Comparison of ENCODE assay signal across 19 cellular contexts in the genomic region with DNA sequence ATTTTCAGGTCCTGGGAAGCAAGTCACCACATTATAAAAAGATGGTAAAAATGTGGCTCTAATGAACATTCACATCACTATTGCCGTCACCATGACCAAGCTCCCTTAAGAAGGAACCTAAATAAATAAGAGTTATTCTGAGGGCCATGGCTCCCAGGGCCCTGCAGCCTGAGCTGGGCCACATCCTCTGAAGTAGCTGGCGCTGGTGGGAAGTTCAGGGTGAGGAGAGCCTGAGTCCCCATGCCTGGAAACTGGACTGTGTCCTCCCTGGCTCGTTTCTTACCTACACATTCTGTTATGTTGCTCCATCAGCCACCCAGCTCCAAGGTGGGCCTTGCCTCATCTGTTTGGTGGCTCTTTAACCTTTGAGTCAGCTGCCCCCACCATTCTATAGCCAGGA. TPM values are rescaled to one million over a fixed set of nuclear protein-coding genes. Genes with fewer than 3 reads are reported as not detected.
DNase-seq lines count a peak whose midpoint lies in the region; ATAC-seq and TF ChIP-seq lines count a peak whose summit lies in the region.
"Had no signal": no experiment of that assay in that cellular context is flagged by ENCODE, and none has a peak within 500 bp of the region (broad histone marks: within the 10 kb centered on the region; RNA-seq: fewer than 3 reads in every experiment).

No MANE protein-coding gene starts in this region.

- TF ChIP-seq POLR2A in prostate gland (IDR thresholded peaks at IDR 0.05), result no peak

- H3K27ac ChIP-seq in right atrium auricular region, result peak overlapping the region; percentile 68 to 72
- no peak overlapping the region for H3K27ac ChIP-seq in osteoblast (ENCODE audit: low read depth, low read length)
- no peak overlapping the region for H3K27ac ChIP-seq in upper lobe of right lung
- no peak overlapping the region for H3K27ac ChIP-seq in prostate gland
- H3K27ac ChIP-seq: 22Rv1; A549; BLaER1 treated with 17β-estradiol and CSF1 and Interleukin-3, amounts not matched to agents 10 nM and 100 nM; C4-2B had no signal

- H4K20me1 ChIP-seq in osteoblast (ENCODE audit: insufficient read depth, low read length), result no peaks in the 10 kb centered on the region
- H4K20me1 ChIP-seq: BLaER1 treated with 17β-estradiol and CSF1 and Interleukin-3, amounts not matched to agents 10 nM and 100 nM had no signal

- no peaks in the 10 kb centered on the region for H3K36me3 ChIP-seq in right atrium auricular region
- no peaks in the 10 kb centered on the region for H3K36me3 ChIP-seq in osteoblast (ENCODE audit: insufficient read depth, low read length)
- H3K36me3 ChIP-seq in upper lobe of right lung, result no peaks in the 10 kb centered on the region
- H3K36me3 ChIP-seq in prostate gland, result no peaks in the 10 kb centered on the region
- H3K36me3 ChIP-seq: BLaER1 treated with 17β-estradiol and CSF1 and Interleukin-3, amounts not matched to agents 10 nM and 100 nM had no signal

- intact Hi-C loops in Right ventricle myocardium superior (cut with DNase I) (no loop called here), upper lobe of right lung (cut with DNase I) (no loop called here), prostate gland (cut with DNase I) (no loop called here)

- no peak for ATAC-seq in Right ventricle myocardium superior (ENCODE audit: poor library complexity)
- no peak for ATAC-seq in upper lobe of right lung
- ATAC-seq: A549; CD8-positive, alpha-beta T cell had no signal

- no peak for TF ChIP-seq CTCF in right atrium auricular region (IDR thresholded peaks at IDR 0.05)
- no peak for TF ChIP-seq CTCF in osteoblast (IDR thresholded peaks at IDR 0.05; ENCODE audit: extremely low read depth, low read depth, low read length)
- no peak for TF ChIP-seq CTCF in upper lobe of right lung (IDR thresholded peaks at IDR 0.05)
- no peak for TF ChIP-seq CTCF in prostate gland (IDR thresholded peaks at IDR 0.05)

- peaks cover 0 to 42% of the 10 kb centered on the region in 2 donors for H3K4me1 ChIP-seq in right atrium auricular region
- H3K4me1 ChIP-seq in osteoblast (ENCODE audit: insufficient read depth, low read length), result no peaks in the 10 kb centered on the region
- peaks cover 7% of the 10 kb centered on the region for H3K4me1 ChIP-seq in upper lobe of right lung
- H3K4me1 ChIP-seq in prostate gland (replicated peaks), result no peaks in the 10 kb centered on the region
- H3K4me1 ChIP-seq: A549 had no signal

- WGBS in prostate gland, result 98% methylated on average over 3 of the region's 3 CpGs

- DNase-seq in right atrium auricular region (ENCODE audit: low spot score) (no peak), Right ventricle myocardium superior (no peak), osteoblast (ENCODE audit: insufficient read length, low spot score, missing footprints) (peak; percentile 55), upper lobe of right lung (peak; percentile 38), prostate gland (ENCODE audit: low spot score) (no peak)
- no peak for DNase-seq in activated effector memory CD4-positive, alpha-beta T cell treated with anti-CD3 and anti-CD28 coated beads, Interleukin-2, amount 50 U/mL, for 16 hours
- DNase-seq: AML-193; Caco-2; Calu3; CD4-positive, alpha-beta T cell; CD8-positive, alpha-beta T cell; DMS79 treated with DMSO at 0.1 percent for 48 hours; GF-D8 had no signal

- no peak overlapping the region for H3K4me2 ChIP-seq in osteoblast (ENCODE audit: insufficient read depth, low read length)
- H3K4me2 ChIP-seq: A549; BLaER1 treated with 17β-estradiol and CSF1 and Interleukin-3, amounts not matched to agents 10 nM and 100 nM had no signal

- H2AFZ ChIP-seq in osteoblast (ENCODE audit: low read length), result no peak overlapping the region

- H3K27me3 ChIP-seq in right atrium auricular region (no peaks in the 10 kb centered on the region), osteoblast (ENCODE audit: insufficient read depth, low read length) (no peaks in the 10 kb centered on the region), upper lobe of right lung (no peaks in the 10 kb centered on the region), prostate gland (replicated peaks; ENCODE audit: insufficient read depth) (no peaks in the 10 kb centered on the region)
- H3K27me3 ChIP-seq: BLaER1 treated with 17β-estradiol and CSF1 and Interleukin-3, amounts not matched to agents 10 nM and 100 nM had no signal

- H3K79me2 ChIP-seq in osteoblast (ENCODE audit: insufficient read depth, low read length), result no peaks in the 10 kb centered on the region

- H3K9me3 ChIP-seq in right atrium auricular region (no peaks in the 10 kb centered on the region), osteoblast (ENCODE audit: low read depth, low read length) (no peaks in the 10 kb centered on the region), upper lobe of right lung (no peaks in the 10 kb centered on the region), prostate gland (no peaks in the 10 kb centered on the region)
- H3K9me3 ChIP-seq: A549; BLaER1 treated with 17β-estradiol and CSF1 and Interleukin-3, amounts not matched to agents 10 nM and 100 nM; Caco-2 had no signal

- H3K4me3 ChIP-seq in right atrium auricular region (no peak overlapping the region), osteoblast (ENCODE audit: insufficient read depth, low read length) (no peak overlapping the region), upper lobe of right lung (no peak overlapping the region), prostate gland (no peak overlapping the region)
- H3K4me3 ChIP-seq: A549; BLaER1 treated with 17β-estradiol and CSF1 and Interleukin-3, amounts not matched to agents 10 nM and 100 nM had no signal

RNA-seq across cellular contexts. Expression of a gene that starts 42.5 kb away (rescaled TPM):
- total RNA-seq in right atrium auricular region (1 to 10 TPM; 2.5 to 4.1 TPM), Right ventricle myocardium superior (1.9 TPM), osteoblast (5.4 and 10.0 TPM in 2 replicates), upper lobe of right lung (7.8 TPM), prostate gland (1 to 10 TPM; 1.0 to 4.1 TPM)
- total RNA-seq: A172; B cell; Caco-2; Calu3; CD4-positive, alpha-beta T cell; CD8-positive, alpha-beta T cell had no signal

Comparison
In these comparisons a context has a peak if more than half of its experiments do, and no peak if none do; other contexts are left out.
1. DNase-seq: peak in osteoblast (single experiment) and upper lobe of right lung (single experiment); none in right atrium auricular region (single experiment), Right ventricle myocardium superior (single experiment), prostate gland (single experiment) and activated effector memory CD4-positive, alpha-beta T cell treated with anti-CD3 and anti-CD28 coated beads, Interleukin-2, amount 50 U/mL, for 16 hours (single experiment).
2. H3K27ac ChIP-seq: peak in right atrium auricular region (2 of 2); none in osteoblast (single experiment), upper lobe of right lung (single experiment) and prostate gland (0 of 2).